1 cellular context compared by ENCODE assay signal in the genomic region with DNA sequence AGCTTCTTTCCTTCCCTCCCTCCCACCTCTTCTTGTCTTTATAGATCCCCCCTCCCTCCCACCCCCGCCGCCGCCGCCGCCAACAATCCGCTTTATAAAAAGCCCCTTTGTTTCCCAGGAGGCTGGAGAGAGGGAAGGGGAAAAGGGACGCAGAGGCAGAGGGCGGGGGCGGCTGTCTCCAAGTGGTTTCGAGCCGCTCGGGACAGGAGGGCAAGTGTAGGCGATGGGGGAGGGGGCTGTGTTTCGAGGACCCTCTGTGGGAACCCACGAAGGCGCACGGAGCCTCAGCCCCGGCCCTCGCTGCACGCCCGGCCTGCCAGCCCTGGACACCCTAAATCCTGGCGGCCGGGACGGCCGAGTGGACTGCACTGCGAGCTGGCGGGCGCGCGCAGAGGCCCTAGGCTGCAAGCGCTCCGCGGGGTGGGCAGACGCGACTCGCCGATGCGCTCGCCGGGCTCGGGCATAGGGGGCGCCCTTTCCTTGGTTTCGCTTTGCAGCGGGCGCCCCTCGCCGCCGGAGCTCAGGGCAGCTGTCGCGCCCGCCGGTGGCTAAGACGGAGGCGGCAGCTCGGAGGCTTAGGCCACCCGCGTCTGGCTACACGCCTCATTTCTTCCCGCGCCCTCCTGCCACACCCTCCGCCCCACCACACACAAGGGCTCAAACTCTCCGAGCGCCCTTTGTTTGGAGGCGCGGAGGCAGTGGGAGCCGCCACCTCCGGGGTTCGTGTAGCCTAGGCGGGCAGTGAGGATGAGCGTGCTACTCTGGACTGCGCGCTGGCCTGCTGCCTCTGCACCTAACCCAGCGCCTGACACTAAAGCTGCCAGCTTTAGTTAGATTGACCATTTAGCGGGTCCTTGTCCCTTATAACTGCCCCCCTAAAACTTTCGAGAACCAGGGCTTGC.
TF ChIP-seq lines count a peak whose summit lies in the region.

No MANE protein-coding gene starts in this region.

TF ChIP-seq in H1, 55 proteins besides CTCF, POLR2A, EP300 and RAD21 (continued from another document):
- TF ChIP-seq, protein P1, sequence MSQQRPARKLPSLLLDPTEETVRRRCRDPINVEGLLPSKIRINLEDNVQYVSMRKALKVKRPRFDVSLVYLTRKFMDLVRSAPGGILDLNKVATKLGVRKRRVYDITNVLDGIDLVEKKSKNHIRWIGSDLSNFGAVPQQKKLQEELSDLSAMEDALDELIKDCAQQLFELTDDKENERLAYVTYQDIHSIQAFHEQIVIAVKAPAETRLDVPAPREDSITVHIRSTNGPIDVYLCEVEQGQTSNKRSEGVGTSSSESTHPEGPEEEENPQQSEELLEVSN (IDR thresholded peaks at IDR 0.05): no peak
- peak; percentile 14 for TF ChIP-seq KDM4A (IDR thresholded peaks at IDR 0.05; ENCODE audit: low read depth, low read length, severe bottlenecking)
- TF ChIP-seq SP4 (IDR thresholded peaks at IDR 0.05; ENCODE audit: low read length): no peak
- no peak for TF ChIP-seq TEAD4 (IDR thresholded peaks at IDR 0.05; ENCODE audit: low read depth, low read length)
- peak; percentile 43; the same call in 1 of the 2 replicates for TF ChIP-seq RBBP5 (IDR thresholded peaks at IDR 0.05; ENCODE audit: borderline replicate concordance, low read depth, low read length)
